In the genomic region with DNA sequence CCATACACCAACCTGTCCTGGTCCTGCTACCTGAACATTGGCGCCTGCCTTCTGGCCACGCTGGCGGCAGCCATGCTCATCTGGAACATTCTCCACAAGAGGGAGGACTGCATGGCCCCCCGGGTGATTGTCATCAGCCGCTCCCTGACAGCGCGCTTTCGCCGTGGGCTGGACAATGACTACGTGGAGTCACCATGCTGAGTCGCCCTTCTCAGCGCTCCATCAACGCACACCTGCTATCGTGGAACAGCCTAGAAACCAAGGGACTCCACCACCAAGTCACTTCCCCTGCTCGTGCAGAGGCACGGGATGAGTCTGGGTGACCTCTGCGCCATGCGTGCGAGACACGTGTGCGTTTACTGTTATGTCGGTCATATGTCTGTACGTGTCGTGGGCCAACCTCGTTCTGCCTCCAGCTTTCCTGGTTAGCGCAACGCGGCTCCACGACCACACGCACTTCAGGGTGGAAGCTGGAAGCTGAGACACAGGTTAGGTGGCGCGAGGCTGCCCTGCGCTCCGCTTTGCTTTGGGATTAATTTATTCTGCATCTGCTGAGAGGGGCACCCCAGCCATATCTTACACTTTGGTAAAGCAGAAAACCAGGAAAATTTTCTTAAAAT, we compare ENCODE assay signal across 27 cellular contexts.
"Had no signal": no experiment of that assay in that cellular context is flagged by ENCODE, and none has a peak within 500 bp of the region (broad histone marks: within the 10 kb centered on the region; RNA-seq: fewer than 3 reads in every experiment).

No MANE protein-coding gene starts in this region.

- H3K27ac Mint-ChIP-seq: mesothelial cell of epicardium; naive B cell; natural killer cell treated with Interleukin-12 subunit alpha and Interleukin-12 subunit beta and Interleukin-15 and Interleukin-18, amount 100 ng/mL, for 72 hours had no signal

- H3K27me3 Mint-ChIP-seq: naive B cell; natural killer cell treated with Interleukin-12 subunit alpha and Interleukin-12 subunit beta and Interleukin-15 and Interleukin-18, amount 100 ng/mL, for 72 hours had no signal

- H3K4me3 ChIP-seq: dorsolateral prefrontal cortex, gastrocnemius medialis, mucosa of descending colon, pancreas, right lobe of liver, smooth muscle cell, testis, tibial artery, upper lobe of left lung had no signal

- ATAC-seq: gastrocnemius medialis; left lobe of liver; mucosa of descending colon; natural killer cell treated with Interleukin-12 subunit alpha and Interleukin-12 subunit beta and Interleukin-15 and Interleukin-18, amount 100 ng/mL, for 72 hours; pancreas; right lobe of liver had no signal

- H3K4me2 ChIP-seq: smooth muscle cell had no signal

- H3K4me1 Mint-ChIP-seq: mesothelial cell of epicardium, neural crest cell had no signal

- H3K27me3 ChIP-seq: dorsolateral prefrontal cortex, gastrocnemius medialis, neutrophil, pancreas, right lobe of liver, testis, tibial artery, upper lobe of left lung had no signal

- H3K4me3 Mint-ChIP-seq: mesothelial cell of epicardium; naive B cell; natural killer cell treated with Interleukin-12 subunit alpha and Interleukin-12 subunit beta and Interleukin-15 and Interleukin-18, amount 100 ng/mL, for 72 hours; neural crest cell had no signal

- DNase-seq: cortex of kidney; effector CD4-positive, alpha-beta T cell; gastrocnemius medialis; head of caudate nucleus; mesenchymal stem cell; mucosa of descending colon; naive B cell; pancreas; retina; right lobe of liver; stimulated activated CD4-positive, alpha-beta T cell treated with anti-CD3 and anti-CD28 coated beads, Interleukin-12 subunit alpha, Interleukin-12 subunit beta, amount 100 ng/mL, for 4 hours; stimulated activated CD4-positive, alpha-beta T cell treated with anti-CD3 and anti-CD28 coated beads, Interleukin-1b, Interleukin-23, amount 100 ng/mL, for 48 hours; stimulated activated CD4-positive, alpha-beta T cell treated with anti-CD3 and anti-CD28 coated beads, Interleukin-4, amount 100 ng/mL, for 1 hour; stimulated activated CD8-positive, alpha-beta memory T cell treated with anti-CD3 and anti-CD28 coated beads, Interleukin-4, amount 100 ng/mL, for 48 hours; stimulated activated naive CD4-positive, alpha-beta T cell; testis; tibial artery had no signal

- H3K36me3 ChIP-seq: neutrophil had no signal

- H3K9me3 Mint-ChIP-seq: mesothelial cell of epicardium; naive B cell; natural killer cell treated with Interleukin-12 subunit alpha and Interleukin-12 subunit beta and Interleukin-15 and Interleukin-18, amount 100 ng/mL, for 72 hours; neural crest cell had no signal

- H3K27ac ChIP-seq: neutrophil, pancreas, right lobe of liver, testis, tibial artery had no signal

- H3K36me3 Mint-ChIP-seq: naive B cell; natural killer cell treated with Interleukin-12 subunit alpha and Interleukin-12 subunit beta and Interleukin-15 and Interleukin-18, amount 100 ng/mL, for 72 hours had no signal

- FAIRE-seq: keratinocyte, pancreas, urothelium cell line had no signal

- H3K4me1 ChIP-seq: pancreas, right lobe of liver had no signal

- H3K9me3 ChIP-seq: gastrocnemius medialis, mucosa of descending colon, neutrophil, pancreas, right lobe of liver, testis, tibial artery, upper lobe of left lung had no signal
